ENCODE assay signal across 1 cellular context in the genomic region with DNA sequence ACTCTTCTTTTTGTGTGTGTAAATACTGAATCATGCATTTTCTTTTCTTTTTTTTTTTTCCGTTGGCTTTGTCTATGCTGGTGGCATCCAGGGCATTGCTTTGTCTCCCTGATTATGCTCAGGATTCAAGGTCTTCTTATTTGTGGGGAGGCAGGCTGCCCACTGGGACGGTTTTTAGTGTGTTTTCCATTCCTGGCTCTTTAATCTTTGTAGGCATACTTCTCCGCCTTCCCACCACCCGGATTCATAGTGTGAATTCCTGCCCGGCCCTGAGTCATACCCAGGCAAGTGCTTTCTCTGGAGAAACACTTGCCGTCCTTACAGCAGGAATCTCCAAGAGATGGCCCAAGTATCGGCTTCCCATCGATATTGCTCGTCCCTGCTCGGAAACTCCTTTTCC.
TF ChIP-seq lines count a peak whose summit lies in the region.

No MANE protein-coding gene starts in this region.

TF ChIP-seq in HepG2, 621 proteins besides CTCF, POLR2A, EP300 and RAD21:
- TF ChIP-seq, protein P1, sequence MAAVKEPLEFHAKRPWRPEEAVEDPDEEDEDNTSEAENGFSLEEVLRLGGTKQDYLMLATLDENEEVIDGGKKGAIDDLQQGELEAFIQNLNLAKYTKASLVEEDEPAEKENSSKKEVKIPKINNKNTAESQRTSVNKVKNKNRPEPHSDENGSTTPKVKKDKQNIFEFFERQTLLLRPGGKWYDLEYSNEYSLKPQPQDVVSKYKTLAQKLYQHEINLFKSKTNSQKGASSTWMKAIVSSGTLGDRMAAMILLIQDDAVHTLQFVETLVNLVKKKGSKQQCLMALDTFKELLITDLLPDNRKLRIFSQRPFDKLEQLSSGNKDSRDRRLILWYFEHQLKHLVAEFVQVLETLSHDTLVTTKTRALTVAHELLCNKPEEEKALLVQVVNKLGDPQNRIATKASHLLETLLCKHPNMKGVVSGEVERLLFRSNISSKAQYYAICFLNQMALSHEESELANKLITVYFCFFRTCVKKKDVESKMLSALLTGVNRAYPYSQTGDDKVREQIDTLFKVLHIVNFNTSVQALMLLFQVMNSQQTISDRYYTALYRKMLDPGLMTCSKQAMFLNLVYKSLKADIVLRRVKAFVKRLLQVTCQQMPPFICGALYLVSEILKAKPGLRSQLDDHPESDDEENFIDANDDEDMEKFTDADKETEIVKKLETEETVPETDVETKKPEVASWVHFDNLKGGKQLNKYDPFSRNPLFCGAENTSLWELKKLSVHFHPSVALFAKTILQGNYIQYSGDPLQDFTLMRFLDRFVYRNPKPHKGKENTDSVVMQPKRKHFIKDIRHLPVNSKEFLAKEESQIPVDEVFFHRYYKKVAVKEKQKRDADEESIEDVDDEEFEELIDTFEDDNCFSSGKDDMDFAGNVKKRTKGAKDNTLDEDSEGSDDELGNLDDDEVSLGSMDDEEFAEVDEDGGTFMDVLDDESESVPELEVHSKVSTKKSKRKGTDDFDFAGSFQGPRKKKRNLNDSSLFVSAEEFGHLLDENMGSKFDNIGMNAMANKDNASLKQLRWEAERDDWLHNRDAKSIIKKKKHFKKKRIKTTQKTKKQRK (IDR thresholded peaks at IDR 0.05; ENCODE audit: low read length): no peak
- TF ChIP-seq, protein P2, sequence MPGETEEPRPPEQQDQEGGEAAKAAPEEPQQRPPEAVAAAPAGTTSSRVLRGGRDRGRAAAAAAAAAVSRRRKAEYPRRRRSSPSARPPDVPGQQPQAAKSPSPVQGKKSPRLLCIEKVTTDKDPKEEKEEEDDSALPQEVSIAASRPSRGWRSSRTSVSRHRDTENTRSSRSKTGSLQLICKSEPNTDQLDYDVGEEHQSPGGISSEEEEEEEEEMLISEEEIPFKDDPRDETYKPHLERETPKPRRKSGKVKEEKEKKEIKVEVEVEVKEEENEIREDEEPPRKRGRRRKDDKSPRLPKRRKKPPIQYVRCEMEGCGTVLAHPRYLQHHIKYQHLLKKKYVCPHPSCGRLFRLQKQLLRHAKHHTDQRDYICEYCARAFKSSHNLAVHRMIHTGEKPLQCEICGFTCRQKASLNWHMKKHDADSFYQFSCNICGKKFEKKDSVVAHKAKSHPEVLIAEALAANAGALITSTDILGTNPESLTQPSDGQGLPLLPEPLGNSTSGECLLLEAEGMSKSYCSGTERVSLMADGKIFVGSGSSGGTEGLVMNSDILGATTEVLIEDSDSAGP (CRISPR knock-in tag; IDR thresholded peaks at IDR 0.05; ENCODE audit: borderline replicate concordance): no peak
- TF ChIP-seq HHEX (CRISPR knock-in tag; IDR thresholded peaks at IDR 0.05) (no peak), ZNF501 (CRISPR knock-in tag; IDR thresholded peaks at IDR 0.05) (no peak), POLR2G (IDR thresholded peaks at IDR 0.05; ENCODE audit: low read depth, low read length) (no peak), ONECUT2 (CRISPR knock-in tag; IDR thresholded peaks at IDR 0.05) (no peak), TCF7 (IDR thresholded peaks at IDR 0.05; ENCODE audit: low read depth) (no peak), ZKSCAN8 (CRISPR knock-in tag; IDR thresholded peaks at IDR 0.05; ENCODE audit: borderline replicate concordance) (no peak), HNRNPH1 (optimal IDR thresholded peaks at IDR 0.05; ENCODE audit: low read depth, low read length) (no peak), STAG1 (CRISPR knock-in tag; IDR thresholded peaks at IDR 0.05) (no peak), FOXC1 (CRISPR knock-in tag; IDR thresholded peaks at IDR 0.05; ENCODE audit: borderline replicate concordance) (no peak)
- TF ChIP-seq, protein P3, sequence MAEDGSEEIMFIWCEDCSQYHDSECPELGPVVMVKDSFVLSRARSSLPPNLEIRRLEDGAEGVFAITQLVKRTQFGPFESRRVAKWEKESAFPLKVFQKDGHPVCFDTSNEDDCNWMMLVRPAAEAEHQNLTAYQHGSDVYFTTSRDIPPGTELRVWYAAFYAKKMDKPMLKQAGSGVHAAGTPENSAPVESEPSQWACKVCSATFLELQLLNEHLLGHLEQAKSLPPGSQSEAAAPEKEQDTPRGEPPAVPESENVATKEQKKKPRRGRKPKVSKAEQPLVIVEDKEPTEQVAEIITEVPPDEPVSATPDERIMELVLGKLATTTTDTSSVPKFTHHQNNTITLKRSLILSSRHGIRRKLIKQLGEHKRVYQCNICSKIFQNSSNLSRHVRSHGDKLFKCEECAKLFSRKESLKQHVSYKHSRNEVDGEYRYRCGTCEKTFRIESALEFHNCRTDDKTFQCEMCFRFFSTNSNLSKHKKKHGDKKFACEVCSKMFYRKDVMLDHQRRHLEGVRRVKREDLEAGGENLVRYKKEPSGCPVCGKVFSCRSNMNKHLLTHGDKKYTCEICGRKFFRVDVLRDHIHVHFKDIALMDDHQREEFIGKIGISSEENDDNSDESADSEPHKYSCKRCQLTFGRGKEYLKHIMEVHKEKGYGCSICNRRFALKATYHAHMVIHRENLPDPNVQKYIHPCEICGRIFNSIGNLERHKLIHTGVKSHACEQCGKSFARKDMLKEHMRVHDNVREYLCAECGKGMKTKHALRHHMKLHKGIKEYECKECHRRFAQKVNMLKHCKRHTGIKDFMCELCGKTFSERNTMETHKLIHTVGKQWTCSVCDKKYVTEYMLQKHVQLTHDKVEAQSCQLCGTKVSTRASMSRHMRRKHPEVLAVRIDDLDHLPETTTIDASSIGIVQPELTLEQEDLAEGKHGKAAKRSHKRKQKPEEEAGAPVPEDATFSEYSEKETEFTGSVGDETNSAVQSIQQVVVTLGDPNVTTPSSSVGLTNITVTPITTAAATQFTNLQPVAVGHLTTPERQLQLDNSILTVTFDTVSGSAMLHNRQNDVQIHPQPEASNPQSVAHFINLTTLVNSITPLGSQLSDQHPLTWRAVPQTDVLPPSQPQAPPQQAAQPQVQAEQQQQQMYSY (CRISPR knock-in tag; IDR thresholded peaks at IDR 0.05): no peak
TF ChIP-seq in HepG2: peak in this region for 0.
